23 cellular contexts compared by ENCODE assay signal in the genomic region with DNA sequence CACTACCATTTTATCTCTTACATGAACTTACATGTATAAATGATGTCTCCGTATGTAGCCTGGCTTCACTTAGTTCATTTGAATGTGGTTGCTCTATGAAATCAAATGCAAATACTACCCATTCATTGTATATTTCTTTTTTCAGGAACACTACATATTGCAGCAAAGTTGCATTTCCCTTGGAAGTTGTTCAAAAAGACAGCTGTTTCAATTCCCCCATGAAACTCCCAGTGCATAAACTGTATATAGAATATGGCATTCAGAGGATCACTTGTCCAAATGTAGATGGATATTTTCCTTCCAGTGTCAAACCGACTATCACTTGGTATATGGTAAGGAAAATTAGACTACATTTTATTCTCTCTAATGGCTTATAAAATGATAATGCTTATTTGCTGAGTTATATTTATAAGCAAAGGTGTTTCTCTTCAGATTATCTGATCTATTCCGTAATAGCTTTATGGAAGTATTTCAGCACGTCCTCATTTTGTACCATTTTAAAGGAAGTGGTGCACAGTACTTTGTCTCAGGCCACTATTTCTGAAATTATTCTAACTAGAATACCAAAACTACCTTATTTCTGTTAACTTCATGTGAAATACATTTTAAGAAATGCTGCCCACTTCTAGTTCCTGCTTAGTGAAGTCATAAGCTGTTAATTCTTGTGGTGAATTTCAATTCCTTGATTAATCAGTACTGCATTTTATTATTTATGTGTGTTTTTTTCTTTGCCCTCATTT.
"Had no signal": no experiment of that assay in that cellular context is flagged by ENCODE, and none has a peak within 500 bp of the region (broad histone marks: within the 10 kb centered on the region; RNA-seq: fewer than 3 reads in every experiment).

No MANE protein-coding gene starts in this region.

- H3K27ac ChIP-seq: breast epithelium, colonic mucosa, SK-N-MC, VCaP had no signal

- H3K9me3 ChIP-seq: breast epithelium, colonic mucosa had no signal

- H3K4me3 ChIP-seq: breast epithelium, colonic mucosa, SK-N-MC had no signal

- H3K4me1 ChIP-seq: breast epithelium, colonic mucosa had no signal

- DNase-seq: activated CD4-positive, alpha-beta T cell treated with anti-CD3 and anti-CD28 coated beads, Interleukin-2, amount 50 U/mL, for 1 hour; activated CD4-positive, CD25-positive, alpha-beta regulatory T cell; activated CD8-positive, alpha-beta memory T cell treated with anti-CD3 and anti-CD28 coated beads, Interleukin-2, amount 50 U/mL, for 4 hours; activated CD8-positive, alpha-beta T cell treated with anti-CD3 and anti-CD28 coated beads for 36 hours; activated T-cell treated with anti-CD3 and anti-CD28 coated beads, Interleukin-2, amount 50 U/mL, for 72 hours; aorta; caudate nucleus; colonic mucosa; NCI-H1105 treated with DMSO at 0.1 percent for 48 hours; NCI-H1930; NCI-H2171; NCI-H2227 treated with DMSO at 0.1 percent for 48 hours; NCI-H446 treated with DMSO at 0.1 percent for 48 hours; NCI-H524 treated with DMSO at 0.1 percent for 48 hours; NCI-H82; SIG-M5; T-cell; T-helper 2 cell; T1000 had no signal

- H3K9me3 Mint-ChIP-seq: activated CD8-positive, alpha-beta T cell treated with anti-CD3 and anti-CD28 coated beads for 36 hours; activated naive CD4-positive, alpha-beta T cell treated with anti-CD3 and anti-CD28 coated beads, Interleukin-2, amount 50 U/mL, for 24 hours had no signal

- H3K27me3 ChIP-seq: breast epithelium, colonic mucosa had no signal

- H3K27me3 Mint-ChIP-seq: activated CD8-positive, alpha-beta T cell treated with anti-CD3 and anti-CD28 coated beads for 36 hours; activated naive CD4-positive, alpha-beta T cell treated with anti-CD3 and anti-CD28 coated beads, Interleukin-2, amount 50 U/mL, for 24 hours; T-cell had no signal

- H3K36me3 ChIP-seq: breast epithelium, colonic mucosa had no signal

- H3K4me3 Mint-ChIP-seq: activated CD8-positive, alpha-beta T cell treated with anti-CD3 and anti-CD28 coated beads for 36 hours; activated naive CD4-positive, alpha-beta T cell treated with anti-CD3 and anti-CD28 coated beads, Interleukin-2, amount 50 U/mL, for 24 hours; activated T-cell treated with anti-CD3 and anti-CD28 coated beads, Interleukin-2, amount 50 U/mL, for 72 hours; T-cell had no signal

- ATAC-seq: activated CD8-positive, alpha-beta T cell treated with anti-CD3 and anti-CD28 coated beads for 36 hours; activated T-cell treated with anti-CD3 and anti-CD28 coated beads, Interleukin-2, amount 50 U/mL, for 72 hours; T-cell had no signal

- H3K27ac Mint-ChIP-seq: activated CD8-positive, alpha-beta T cell treated with anti-CD3 and anti-CD28 coated beads for 36 hours; activated naive CD4-positive, alpha-beta T cell treated with anti-CD3 and anti-CD28 coated beads, Interleukin-2, amount 50 U/mL, for 24 hours; activated T-cell treated with anti-CD3 and anti-CD28 coated beads, Interleukin-2, amount 50 U/mL, for 72 hours; T-cell had no signal
